In genomic region chr7:117032810-117033209, GRCh38 we compare ENCODE assay signal across 8 cellular contexts.
"Had no signal": no experiment of that assay in that cellular context is flagged by ENCODE, and none has a peak within 500 bp of the region (broad histone marks: within the 10 kb centered on the region; RNA-seq: fewer than 3 reads in every experiment).

No MANE protein-coding gene starts in this region.

- H3K9me3 ChIP-seq: HAP-1 had no signal

- H3K27ac ChIP-seq: GM23248, HL-60 had no signal

- DNase-seq: GM23248, GOT3, H7, HFFc6, IMR-90, KBM-7 had no signal

- H3K36me3 ChIP-seq: HAP-1 had no signal

- H3K4me3 ChIP-seq: GM23248, HAP-1 had no signal
